21 cellular contexts compared by ENCODE assay signal in the genomic region with DNA sequence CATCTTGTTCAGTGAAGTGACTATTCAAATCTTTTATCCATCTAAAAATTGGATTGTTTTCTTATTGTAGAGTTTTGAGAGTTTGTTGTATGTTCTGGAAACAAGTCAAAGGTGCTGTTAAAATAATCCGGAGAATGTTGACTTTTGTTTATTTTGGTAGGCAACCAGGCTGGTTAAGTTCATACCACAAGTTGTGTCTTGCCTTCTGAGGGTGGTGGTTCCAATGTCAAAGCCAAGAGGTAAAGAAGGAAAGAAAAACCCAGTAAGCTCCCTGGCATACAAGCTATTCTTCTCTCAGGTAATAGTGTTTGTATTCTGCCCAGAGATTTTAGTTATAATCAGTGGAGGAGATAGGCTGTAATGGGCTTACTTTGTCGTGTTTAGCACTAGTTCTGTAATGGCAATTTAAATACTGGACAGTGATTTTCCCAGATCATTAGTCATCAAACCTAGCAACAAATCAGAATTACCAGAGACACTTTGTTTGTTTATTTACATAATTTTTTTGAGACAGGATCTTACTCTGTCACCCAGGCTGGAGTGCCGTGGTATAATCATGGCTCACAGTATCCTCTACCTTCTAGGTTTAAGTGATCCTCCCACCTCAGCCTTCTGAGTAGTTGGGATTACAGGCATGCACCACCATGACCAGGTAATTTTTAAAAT. TPM values are rescaled to one million over a fixed set of nuclear protein-coding genes. Genes with fewer than 3 reads are reported as not detected.
DNase-seq lines count a peak whose midpoint lies in the region; ATAC-seq, FAIRE-seq and TF ChIP-seq lines count a peak whose summit lies in the region.
"Had no signal": no experiment of that assay in that cellular context is flagged by ENCODE, and none has a peak within 500 bp of the region (broad histone marks: within the 10 kb centered on the region; RNA-seq: fewer than 3 reads in every experiment).

No MANE protein-coding gene starts in this region.

- H3K36me3 ChIP-seq in right atrium auricular region, result no peaks in the 10 kb centered on the region
- no peaks in the 10 kb centered on the region for H3K36me3 ChIP-seq in left ventricle myocardium inferior
- H3K36me3 ChIP-seq in bronchial epithelial cell (ENCODE audit: control insufficient read depth, insufficient read depth, low read length), result no peaks in the 10 kb centered on the region

- intact Hi-C loops in left ventricle myocardium inferior (cut with micrococcal nuclease), result no loop called here

- H3K4me3 ChIP-seq in right atrium auricular region (no peak overlapping the region), left ventricle myocardium inferior (no peak overlapping the region), bronchial epithelial cell (ENCODE audit: low read depth, low read length) (no peak overlapping the region)
- H3K4me3 ChIP-seq: BLaER1 treated with 17β-estradiol and CSF1 and Interleukin-3, amounts not matched to agents 10 nM and 100 nM had no signal

- FAIRE-seq in bronchial epithelial cell (lab: Jason Lieb, UNC), result peak; percentile 36
- FAIRE-seq: A204.1, H1 had no signal

- no peak for TF ChIP-seq CTCF in right atrium auricular region (IDR thresholded peaks at IDR 0.05)
- TF ChIP-seq CTCF in left ventricle myocardium inferior (IDR thresholded peaks at IDR 0.05; ENCODE audit: borderline replicate concordance), result no peak
- no peak for TF ChIP-seq CTCF in bronchial epithelial cell (IDR thresholded peaks at IDR 0.05; ENCODE audit: insufficient read depth, low read length, severe bottlenecking)

- H3K4me1 ChIP-seq in right atrium auricular region (peaks cover 0 to 28% of the 10 kb centered on the region in 2 donors), left ventricle myocardium inferior (peaks cover 38% of the 10 kb centered on the region)
- H3K4me1 ChIP-seq: BLaER1 treated with 17β-estradiol and CSF1 and Interleukin-3, amounts not matched to agents 10 nM and 100 nM had no signal

- ATAC-seq in HG02981 (IDR thresholded peaks at IDR 0.05; ENCODE audit: unreplicated experiment) (no peak), HG03571 (IDR thresholded peaks at IDR 0.05; ENCODE audit: unreplicated experiment) (no peak)

- no peaks in the 10 kb centered on the region for H3K9me3 ChIP-seq in right atrium auricular region
- no peaks in the 10 kb centered on the region for H3K9me3 ChIP-seq in left ventricle myocardium inferior (replicated peaks)
- H3K9me3 ChIP-seq: BLaER1 treated with 17β-estradiol and CSF1 and Interleukin-3, amounts not matched to agents 10 nM and 100 nM had no signal

- H3K27me3 ChIP-seq in right atrium auricular region (no peaks in the 10 kb centered on the region), left ventricle myocardium inferior (ENCODE audit: low read depth) (no peaks in the 10 kb centered on the region), bronchial epithelial cell (ENCODE audit: control insufficient read depth, insufficient read depth, low read length) (no peaks in the 10 kb centered on the region)
- H3K27me3 ChIP-seq: BLaER1 treated with 17β-estradiol and CSF1 and Interleukin-3, amounts not matched to agents 10 nM and 100 nM had no signal

- DNase-seq in right atrium auricular region (ENCODE audit: low spot score), result no peak
- no peak for DNase-seq in left ventricle myocardium inferior
- DNase-seq in bronchial epithelial cell (ENCODE audit: low read depth), result peak; percentile 91
- DNase-seq in iris pigment epithelial cell (ENCODE audit: low read depth), result peak; percentile 8
- DNase-seq in T-helper 9 cell, result no peak
- no peak for DNase-seq in COLO668 (lab: John Stamatoyannopoulos, UW; ENCODE audit: unreplicated experiment)
- DNase-seq: CD8-positive, alpha-beta memory T cell; Kasumi-1; NCI-H1417 treated with DMSO at 0.1 percent for 48 hours; NCI-H2029; NCI-H2171 treated with DMSO at 0.1 percent for 48 hours; NCI-H510A; NCI-H774 had no signal

- H3K27ac ChIP-seq in right atrium auricular region (peak overlapping the region; percentile 71 to 82), left ventricle myocardium inferior (replicated peaks) (no peak overlapping the region)
- H3K27ac ChIP-seq: BLaER1 treated with 17β-estradiol and CSF1 and Interleukin-3, amounts not matched to agents 10 nM and 100 nM had no signal

RNA-seq across cellular contexts. Expression of a gene that starts 15.1 kb away (rescaled TPM):
- total RNA-seq in right atrium auricular region (1,000 to 10,000 TPM; 1,021 to 1,621 TPM), left ventricle myocardium inferior (2,290 TPM), bronchial epithelial cell (not detected in 2 replicates)
- total RNA-seq: CD8-positive, alpha-beta memory T cell; Daoy; H1; HT-29; SK-MEL-5 had no signal

RNA-seq across cellular contexts. Expression of a gene that starts 23.9 kb away (rescaled TPM):
- total RNA-seq in right atrium auricular region (1 to 10 TPM; 1.7 to 2.2 TPM), left ventricle myocardium inferior (3.6 TPM), bronchial epithelial cell (0.26 TPM in 2 replicates)

Comparison
In these comparisons a context has a peak if more than half of its experiments do, and no peak if none do; other contexts are left out.
1. DNase-seq: peak in bronchial epithelial cell (single experiment) and iris pigment epithelial cell (single experiment); none in right atrium auricular region (single experiment), left ventricle myocardium inferior (single experiment), T-helper 9 cell (single experiment) and COLO668 (single experiment).
2. RNA of a gene that starts 15.1 kb away (total RNA-seq): 2,290 TPM in left ventricle myocardium inferior (single experiment) and 1,021 to 1,621 TPM in right atrium auricular region; not detected in bronchial epithelial cell; every median in the first group is over 1,000 times any median in the second.